In genomic region chr6:20811112-20811746, GRCh38 we compare ENCODE assay signal across 1 cellular context.
A peak's percentile ranks its signal among the peaks of the same experiment; 100 is the strongest.
TF ChIP-seq lines count a peak whose summit lies in the region.

No MANE protein-coding gene starts in this region.

TF ChIP-seq in HEK293, 187 proteins besides CTCF, POLR2A, EP300 and RAD21 (continued from another document):
- TF ChIP-seq PRDM6 (tag by site-specific recombination; IDR thresholded peaks at IDR 0.05) (peak; percentile 58; the same call in 1 of the 2 replicates), ZNF843 (tag by site-specific recombination; IDR thresholded peaks at IDR 0.05) (peak; percentile 79; the same call in 1 of the 2 replicates), SP3 (tag by site-specific recombination; IDR thresholded peaks at IDR 0.05) (peak; percentile 55), ZNF645 (tag by site-specific recombination; IDR thresholded peaks at IDR 0.05) (no peak), ZNF776 (tag by site-specific recombination; IDR thresholded peaks at IDR 0.05; ENCODE audit: borderline replicate concordance) (no peak), PATZ1 (tag by site-specific recombination; IDR thresholded peaks at IDR 0.05) (peak; percentile 60), ZNF704 (tag by site-specific recombination; IDR thresholded peaks at IDR 0.05) (no peak), ZNF121 (tag by site-specific recombination; IDR thresholded peaks at IDR 0.05) (no peak), ZNF785 (tag by site-specific recombination; IDR thresholded peaks at IDR 0.05) (no peak), PRDM10 (tag by site-specific recombination; IDR thresholded peaks at IDR 0.05) (peak; percentile 65), ZBTB21 (tag by site-specific recombination; IDR thresholded peaks at IDR 0.05) (peak; percentile 65; the same call in 1 of the 2 replicates), SETDB1 (IDR thresholded peaks at IDR 0.05; ENCODE audit: insufficient read length, low read length) (peak; percentile 33), ZXDB (tag by site-specific recombination; IDR thresholded peaks at IDR 0.05) (peak; percentile 70), ZNF280D (tag by site-specific recombination; IDR thresholded peaks at IDR 0.05) (peak; percentile 85; the same call in 1 of the 2 replicates), ZFP69B (tag by site-specific recombination; IDR thresholded peaks at IDR 0.05) (peak; percentile 63), ZNF23 (tag by site-specific recombination; IDR thresholded peaks at IDR 0.05; ENCODE audit: borderline replicate concordance) (no peak), ZNF518A (tag by site-specific recombination; conservative IDR thresholded peaks at IDR 0.05; ENCODE audit: low read depth) (peak; percentile 90), ZNF585B (tag by site-specific recombination; IDR thresholded peaks at IDR 0.05) (no peak), ZNF146 (tag by site-specific recombination; IDR thresholded peaks at IDR 0.05) (no peak), SP7 (tag by site-specific recombination; IDR thresholded peaks at IDR 0.05) (peak; percentile 81), ZBTB7A (tag by site-specific recombination; IDR thresholded peaks at IDR 0.05; ENCODE audit: low read depth) (no peak), ZNF629 (tag by site-specific recombination; IDR thresholded peaks at IDR 0.05) (peak; percentile 95), ZNF2 (tag by site-specific recombination; IDR thresholded peaks at IDR 0.05) (peak; percentile 68; the same call in 1 of the 2 replicates), ZNF391 (tag by site-specific recombination; IDR thresholded peaks at IDR 0.05; ENCODE audit: borderline replicate concordance, low read depth) (peak; percentile 83; the same call in 1 of the 2 replicates), ZNF747 (tag by site-specific recombination; IDR thresholded peaks at IDR 0.05) (no peak)
